ENCODE assay signal across 9 cellular contexts in the genomic region with DNA sequence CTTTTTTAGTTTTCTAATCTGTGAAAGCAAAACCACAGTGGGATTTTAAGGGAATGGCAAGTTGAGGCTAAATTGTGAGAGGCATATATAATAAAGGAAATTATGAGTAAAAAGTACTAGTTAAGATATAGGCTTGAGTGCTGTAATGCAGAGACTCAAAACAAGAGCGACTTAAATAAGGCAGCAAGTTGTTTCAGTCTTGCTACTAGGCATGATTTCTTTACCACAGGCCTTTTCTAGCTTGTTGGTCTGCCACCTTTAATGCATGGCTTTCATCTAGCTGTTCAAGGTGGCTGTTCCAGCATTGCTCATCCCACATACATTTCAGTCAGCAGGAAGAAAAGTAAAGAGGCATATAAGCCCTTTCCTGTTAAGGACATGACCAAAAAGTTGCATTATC.
"Had no signal": no experiment of that assay in that cellular context is flagged by ENCODE, and none has a peak within 500 bp of the region (broad histone marks: within the 10 kb centered on the region; RNA-seq: fewer than 3 reads in every experiment).

No MANE protein-coding gene starts in this region.

- H3K27ac ChIP-seq: GM23248 had no signal

- FAIRE-seq: H54, HTR-8/SVneo, K562 had no signal

- ATAC-seq: K562 had no signal

- H2AFZ ChIP-seq: GM23248 had no signal

- H3K4me3 ChIP-seq: GM23248, K562 had no signal

- H3K9ac ChIP-seq: GM23248 had no signal

- DNase-seq: GM23248, GOT3, H9, HCEC 1CT, IMR-90, KG1 had no signal
